ENCODE assay signal across 1 cellular context in the genomic region with DNA sequence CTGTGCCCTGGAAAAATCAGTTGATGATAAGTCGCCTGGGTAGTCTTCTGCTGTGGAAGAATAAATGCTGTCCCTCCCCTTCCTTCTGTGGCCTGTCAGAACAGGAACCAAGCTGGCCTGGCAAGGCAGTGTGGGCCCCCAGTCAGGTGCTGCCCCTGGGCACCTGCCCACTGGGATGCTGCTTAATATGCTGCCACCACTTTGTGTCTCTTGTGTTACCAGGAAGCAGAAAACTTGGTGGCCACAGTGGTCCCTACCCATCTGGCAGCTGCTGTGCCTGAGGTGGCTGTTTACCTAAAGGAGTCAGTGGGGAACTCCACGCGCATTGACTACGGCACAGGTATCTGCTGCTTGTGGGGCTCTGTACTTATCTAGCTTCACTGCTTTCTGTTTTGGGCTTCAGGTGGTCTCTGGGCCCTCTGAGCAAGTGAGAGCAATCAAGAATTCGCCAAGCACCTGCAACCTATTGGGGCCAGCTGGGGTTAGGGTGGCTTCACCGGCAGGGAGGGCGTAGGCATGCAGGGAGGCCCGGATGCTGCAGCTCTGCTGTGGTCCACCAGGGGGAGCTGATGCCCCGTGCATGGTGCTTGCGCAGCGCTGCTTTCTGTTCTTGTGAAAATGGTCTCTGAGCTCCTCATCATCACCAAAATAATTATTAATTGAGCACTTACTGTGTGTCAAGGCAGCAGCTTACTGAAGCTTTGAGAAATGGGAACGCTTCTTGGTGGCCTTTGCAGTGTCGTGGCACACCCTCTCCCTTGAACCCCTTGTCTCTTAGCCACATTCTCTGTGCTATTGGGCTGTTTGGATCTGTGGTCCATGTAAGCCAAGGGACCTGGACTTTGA.
TF ChIP-seq lines count a peak whose summit lies in the region.

No MANE protein-coding gene starts in this region.

TF ChIP-seq in K562, 482 proteins besides CTCF, POLR2A, EP300 and RAD21 (continues in another document):
- no peak for TF ChIP-seq CREB1 (IDR thresholded peaks at IDR 0.05)
- peak; percentile 43; the same call in 1 of the 2 replicates for TF ChIP-seq CREB1 (CRISPR knock-in tag; IDR thresholded peaks at IDR 0.05)
- TF ChIP-seq, protein P1, sequence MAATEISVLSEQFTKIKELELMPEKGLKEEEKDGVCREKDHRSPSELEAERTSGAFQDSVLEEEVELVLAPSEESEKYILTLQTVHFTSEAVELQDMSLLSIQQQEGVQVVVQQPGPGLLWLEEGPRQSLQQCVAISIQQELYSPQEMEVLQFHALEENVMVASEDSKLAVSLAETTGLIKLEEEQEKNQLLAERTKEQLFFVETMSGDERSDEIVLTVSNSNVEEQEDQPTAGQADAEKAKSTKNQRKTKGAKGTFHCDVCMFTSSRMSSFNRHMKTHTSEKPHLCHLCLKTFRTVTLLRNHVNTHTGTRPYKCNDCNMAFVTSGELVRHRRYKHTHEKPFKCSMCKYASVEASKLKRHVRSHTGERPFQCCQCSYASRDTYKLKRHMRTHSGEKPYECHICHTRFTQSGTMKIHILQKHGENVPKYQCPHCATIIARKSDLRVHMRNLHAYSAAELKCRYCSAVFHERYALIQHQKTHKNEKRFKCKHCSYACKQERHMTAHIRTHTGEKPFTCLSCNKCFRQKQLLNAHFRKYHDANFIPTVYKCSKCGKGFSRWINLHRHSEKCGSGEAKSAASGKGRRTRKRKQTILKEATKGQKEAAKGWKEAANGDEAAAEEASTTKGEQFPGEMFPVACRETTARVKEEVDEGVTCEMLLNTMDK (IDR thresholded peaks at IDR 0.05; ENCODE audit: borderline replicate concordance, insufficient read depth, low read depth, low read length, poor library complexity, severe bottlenecking): peak; percentile 95
- peak; percentile 52 for TF ChIP-seq MYC (IDR thresholded peaks at IDR 0.05; ENCODE audit: low read depth, low read length)
- no peak for TF ChIP-seq MYC (CRISPR knock-in tag; IDR thresholded peaks at IDR 0.05; ENCODE audit: borderline replicate concordance, low read depth)
- 0 out of 2 replicates have a peak, but pooled peaks have one; percentile 47 for TF ChIP-seq GTF2F1 (IDR thresholded peaks at IDR 0.05; ENCODE audit: low read depth, low read length)
- TF ChIP-seq KDM2B (CRISPR knock-in tag; IDR thresholded peaks at IDR 0.05): peak; percentile 4; the same call in 1 of the 2 replicates
- TF ChIP-seq BHLHE40 (IDR thresholded peaks at IDR 0.05; ENCODE audit: low read length): 0 out of 2 replicates have a peak, but pooled peaks have one; percentile 16
- TF ChIP-seq, protein P2, sequence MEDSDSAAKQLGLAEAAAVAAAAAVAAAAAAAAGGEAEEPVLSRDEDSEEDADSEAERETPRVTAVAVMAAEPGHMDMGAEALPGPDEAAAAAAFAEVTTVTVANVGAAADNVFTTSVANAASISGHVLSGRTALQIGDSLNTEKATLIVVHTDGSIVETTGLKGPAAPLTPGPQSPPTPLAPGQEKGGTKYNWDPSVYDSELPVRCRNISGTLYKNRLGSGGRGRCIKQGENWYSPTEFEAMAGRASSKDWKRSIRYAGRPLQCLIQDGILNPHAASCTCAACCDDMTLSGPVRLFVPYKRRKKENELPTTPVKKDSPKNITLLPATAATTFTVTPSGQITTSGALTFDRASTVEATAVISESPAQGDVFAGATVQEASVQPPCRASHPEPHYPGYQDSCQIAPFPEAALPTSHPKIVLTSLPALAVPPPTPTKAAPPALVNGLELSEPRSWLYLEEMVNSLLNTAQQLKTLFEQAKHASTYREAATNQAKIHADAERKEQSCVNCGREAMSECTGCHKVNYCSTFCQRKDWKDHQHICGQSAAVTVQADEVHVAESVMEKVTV (CRISPR knock-in tag; IDR thresholded peaks at IDR 0.05): peak; percentile 79
- no peak for TF ChIP-seq GATAD2A (IDR thresholded peaks at IDR 0.05)
- no peak for TF ChIP-seq NCOA2 (IDR thresholded peaks at IDR 0.05; ENCODE audit: partially characterized antibody in 2 of 2)
- peak; percentile 65 for TF ChIP-seq ZFP36 (IDR thresholded peaks at IDR 0.05; ENCODE audit: low read depth, low read length, partially characterized antibody)
- TF ChIP-seq, protein P3, sequence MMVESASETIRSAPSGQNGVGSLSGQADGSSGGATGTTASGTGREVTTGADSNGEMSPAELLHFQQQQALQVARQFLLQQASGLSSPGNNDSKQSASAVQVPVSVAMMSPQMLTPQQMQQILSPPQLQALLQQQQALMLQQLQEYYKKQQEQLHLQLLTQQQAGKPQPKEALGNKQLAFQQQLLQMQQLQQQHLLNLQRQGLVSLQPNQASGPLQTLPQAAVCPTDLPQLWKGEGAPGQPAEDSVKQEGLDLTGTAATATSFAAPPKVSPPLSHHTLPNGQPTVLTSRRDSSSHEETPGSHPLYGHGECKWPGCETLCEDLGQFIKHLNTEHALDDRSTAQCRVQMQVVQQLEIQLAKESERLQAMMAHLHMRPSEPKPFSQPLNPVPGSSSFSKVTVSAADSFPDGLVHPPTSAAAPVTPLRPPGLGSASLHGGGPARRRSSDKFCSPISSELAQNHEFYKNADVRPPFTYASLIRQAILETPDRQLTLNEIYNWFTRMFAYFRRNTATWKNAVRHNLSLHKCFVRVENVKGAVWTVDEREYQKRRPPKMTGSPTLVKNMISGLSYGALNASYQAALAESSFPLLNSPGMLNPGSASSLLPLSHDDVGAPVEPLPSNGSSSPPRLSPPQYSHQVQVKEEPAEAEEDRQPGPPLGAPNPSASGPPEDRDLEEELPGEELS (CRISPR knock-in tag; IDR thresholded peaks at IDR 0.05; ENCODE audit: borderline replicate concordance): no peak
- TF ChIP-seq TEAD1 (CRISPR knock-in tag; IDR thresholded peaks at IDR 0.05): peak in 1 of 2 experiments; percentile 35; a peak in 1 of 4 replicates
- TF ChIP-seq, protein P4, sequence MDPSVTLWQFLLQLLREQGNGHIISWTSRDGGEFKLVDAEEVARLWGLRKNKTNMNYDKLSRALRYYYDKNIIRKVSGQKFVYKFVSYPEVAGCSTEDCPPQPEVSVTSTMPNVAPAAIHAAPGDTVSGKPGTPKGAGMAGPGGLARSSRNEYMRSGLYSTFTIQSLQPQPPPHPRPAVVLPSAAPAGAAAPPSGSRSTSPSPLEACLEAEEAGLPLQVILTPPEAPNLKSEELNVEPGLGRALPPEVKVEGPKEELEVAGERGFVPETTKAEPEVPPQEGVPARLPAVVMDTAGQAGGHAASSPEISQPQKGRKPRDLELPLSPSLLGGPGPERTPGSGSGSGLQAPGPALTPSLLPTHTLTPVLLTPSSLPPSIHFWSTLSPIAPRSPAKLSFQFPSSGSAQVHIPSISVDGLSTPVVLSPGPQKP (CRISPR knock-in tag; IDR thresholded peaks at IDR 0.05): no peak
- no peak for TF ChIP-seq GTF2E2 (tag; IDR thresholded peaks at IDR 0.05)
- TF ChIP-seq SP1 (CRISPR knock-in tag; IDR thresholded peaks at IDR 0.05): 0 out of 2 replicates have a peak, but pooled peaks have one; percentile 29
- no peak for TF ChIP-seq CHCHD3 (CRISPR knock-in tag; IDR thresholded peaks at IDR 0.05)
- TF ChIP-seq, protein P5, sequence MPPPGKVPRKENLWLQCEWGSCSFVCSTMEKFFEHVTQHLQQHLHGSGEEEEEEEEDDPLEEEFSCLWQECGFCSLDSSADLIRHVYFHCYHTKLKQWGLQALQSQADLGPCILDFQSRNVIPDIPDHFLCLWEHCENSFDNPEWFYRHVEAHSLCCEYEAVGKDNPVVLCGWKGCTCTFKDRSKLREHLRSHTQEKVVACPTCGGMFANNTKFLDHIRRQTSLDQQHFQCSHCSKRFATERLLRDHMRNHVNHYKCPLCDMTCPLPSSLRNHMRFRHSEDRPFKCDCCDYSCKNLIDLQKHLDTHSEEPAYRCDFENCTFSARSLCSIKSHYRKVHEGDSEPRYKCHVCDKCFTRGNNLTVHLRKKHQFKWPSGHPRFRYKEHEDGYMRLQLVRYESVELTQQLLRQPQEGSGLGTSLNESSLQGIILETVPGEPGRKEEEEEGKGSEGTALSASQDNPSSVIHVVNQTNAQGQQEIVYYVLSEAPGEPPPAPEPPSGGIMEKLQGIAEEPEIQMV (tag; conservative IDR thresholded peaks at IDR 0.05; ENCODE audit: low read depth): no peak
- TF ChIP-seq ZNF384 (IDR thresholded peaks at IDR 0.05; ENCODE audit: low read depth, low read length): peak; percentile 4; the same call in 1 of the 2 replicates
- peak; percentile 45; the same call in 1 of the 2 replicates for TF ChIP-seq CC2D1A (IDR thresholded peaks at IDR 0.05)
- peak; percentile 67 to 75 for TF ChIP-seq NRF1 (conservative IDR thresholded peaks at IDR 0.05 in 1 of 2, IDR thresholded peaks at IDR 0.05 in 1 of 2)
- TF ChIP-seq, protein P6, sequence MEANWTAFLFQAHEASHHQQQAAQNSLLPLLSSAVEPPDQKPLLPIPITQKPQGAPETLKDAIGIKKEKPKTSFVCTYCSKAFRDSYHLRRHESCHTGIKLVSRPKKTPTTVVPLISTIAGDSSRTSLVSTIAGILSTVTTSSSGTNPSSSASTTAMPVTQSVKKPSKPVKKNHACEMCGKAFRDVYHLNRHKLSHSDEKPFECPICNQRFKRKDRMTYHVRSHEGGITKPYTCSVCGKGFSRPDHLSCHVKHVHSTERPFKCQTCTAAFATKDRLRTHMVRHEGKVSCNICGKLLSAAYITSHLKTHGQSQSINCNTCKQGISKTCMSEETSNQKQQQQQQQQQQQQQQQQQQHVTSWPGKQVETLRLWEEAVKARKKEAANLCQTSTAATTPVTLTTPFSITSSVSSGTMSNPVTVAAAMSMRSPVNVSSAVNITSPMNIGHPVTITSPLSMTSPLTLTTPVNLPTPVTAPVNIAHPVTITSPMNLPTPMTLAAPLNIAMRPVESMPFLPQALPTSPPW (CRISPR knock-in tag; IDR thresholded peaks at IDR 0.05): peak; percentile 37; the same call in 1 of the 2 replicates
- TF ChIP-seq SMAD2 (IDR thresholded peaks at IDR 0.05; ENCODE audit: low read depth, low read length): no peak
- TF ChIP-seq, protein P7, sequence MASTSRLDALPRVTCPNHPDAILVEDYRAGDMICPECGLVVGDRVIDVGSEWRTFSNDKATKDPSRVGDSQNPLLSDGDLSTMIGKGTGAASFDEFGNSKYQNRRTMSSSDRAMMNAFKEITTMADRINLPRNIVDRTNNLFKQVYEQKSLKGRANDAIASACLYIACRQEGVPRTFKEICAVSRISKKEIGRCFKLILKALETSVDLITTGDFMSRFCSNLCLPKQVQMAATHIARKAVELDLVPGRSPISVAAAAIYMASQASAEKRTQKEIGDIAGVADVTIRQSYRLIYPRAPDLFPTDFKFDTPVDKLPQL (IDR thresholded peaks at IDR 0.05; ENCODE audit: extremely low read depth, insufficient read length): no peak
- no peak for TF ChIP-seq YBX1 (IDR thresholded peaks at IDR 0.05)
- TF ChIP-seq TEAD4 (IDR thresholded peaks at IDR 0.05; ENCODE audit: low read length): no peak
- TF ChIP-seq TEAD4 (CRISPR knock-in tag; IDR thresholded peaks at IDR 0.05; ENCODE audit: borderline replicate concordance): no peak
- TF ChIP-seq, protein P8, sequence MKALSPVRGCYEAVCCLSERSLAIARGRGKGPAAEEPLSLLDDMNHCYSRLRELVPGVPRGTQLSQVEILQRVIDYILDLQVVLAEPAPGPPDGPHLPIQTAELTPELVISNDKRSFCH (CRISPR knock-in tag; IDR thresholded peaks at IDR 0.05): no peak
- TF ChIP-seq, protein P8 (tag; IDR thresholded peaks at IDR 0.05): no peak
- TF ChIP-seq CBFB (CRISPR knock-in tag; IDR thresholded peaks at IDR 0.05): no peak
- TF ChIP-seq MAFF (IDR thresholded peaks at IDR 0.05; ENCODE audit: low read length): no peak
- TF ChIP-seq HCFC1 (IDR thresholded peaks at IDR 0.05; ENCODE audit: low read depth, low read length): peak; percentile 21; the same call in 1 of the 2 replicates
- peak; percentile 33 for TF ChIP-seq JUND (IDR thresholded peaks at IDR 0.05; ENCODE audit: borderline replicate concordance, low read depth, low read length)
- no peak for TF ChIP-seq JUND (tag; IDR thresholded peaks at IDR 0.05; ENCODE audit: borderline replicate concordance, low read depth, low read length)
- no peak for TF ChIP-seq HLTF (IDR thresholded peaks at IDR 0.05)
- no peak for TF ChIP-seq FIP1L1 (IDR thresholded peaks at IDR 0.05; ENCODE audit: low read depth, low read length, poor library complexity, severe bottlenecking)
- no peak for TF ChIP-seq HNRNPL (IDR thresholded peaks at IDR 0.05; ENCODE audit: low read depth, low read length)
- TF ChIP-seq FOXK1 (CRISPR knock-in tag; IDR thresholded peaks at IDR 0.05; ENCODE audit: borderline replicate concordance): no peak
- TF ChIP-seq, protein P9, sequence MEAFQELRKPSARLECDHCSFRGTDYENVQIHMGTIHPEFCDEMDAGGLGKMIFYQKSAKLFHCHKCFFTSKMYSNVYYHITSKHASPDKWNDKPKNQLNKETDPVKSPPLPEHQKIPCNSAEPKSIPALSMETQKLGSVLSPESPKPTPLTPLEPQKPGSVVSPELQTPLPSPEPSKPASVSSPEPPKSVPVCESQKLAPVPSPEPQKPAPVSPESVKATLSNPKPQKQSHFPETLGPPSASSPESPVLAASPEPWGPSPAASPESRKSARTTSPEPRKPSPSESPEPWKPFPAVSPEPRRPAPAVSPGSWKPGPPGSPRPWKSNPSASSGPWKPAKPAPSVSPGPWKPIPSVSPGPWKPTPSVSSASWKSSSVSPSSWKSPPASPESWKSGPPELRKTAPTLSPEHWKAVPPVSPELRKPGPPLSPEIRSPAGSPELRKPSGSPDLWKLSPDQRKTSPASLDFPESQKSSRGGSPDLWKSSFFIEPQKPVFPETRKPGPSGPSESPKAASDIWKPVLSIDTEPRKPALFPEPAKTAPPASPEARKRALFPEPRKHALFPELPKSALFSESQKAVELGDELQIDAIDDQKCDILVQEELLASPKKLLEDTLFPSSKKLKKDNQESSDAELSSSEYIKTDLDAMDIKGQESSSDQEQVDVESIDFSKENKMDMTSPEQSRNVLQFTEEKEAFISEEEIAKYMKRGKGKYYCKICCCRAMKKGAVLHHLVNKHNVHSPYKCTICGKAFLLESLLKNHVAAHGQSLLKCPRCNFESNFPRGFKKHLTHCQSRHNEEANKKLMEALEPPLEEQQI (IDR thresholded peaks at IDR 0.05): no peak
- 0 out of 2 replicates have a peak, but pooled peaks have one; percentile 21 for TF ChIP-seq HDAC2 (IDR thresholded peaks at IDR 0.05)
- TF ChIP-seq BACH1 (tag; IDR thresholded peaks at IDR 0.05): no peak
- TF ChIP-seq ZEB2 (IDR thresholded peaks at IDR 0.05): no peak
- TF ChIP-seq HEY1 (CRISPR knock-in tag; IDR thresholded peaks at IDR 0.05; ENCODE audit: borderline replicate concordance): no peak
- peak in 2 of 3 experiments; percentile 20 to 28 for TF ChIP-seq YY1 (IDR thresholded peaks at IDR 0.05; ENCODE audit: borderline replicate concordance in 1 of 3, control insufficient read depth in 1 of 3, extremely low read depth in 1 of 3, insufficient read depth in 3 of 3, insufficient read length in 1 of 3, insufficient replicate concordance in 2 of 3, low read depth in 1 of 3, low read length in 2 of 3)
- TF ChIP-seq, protein P10, sequence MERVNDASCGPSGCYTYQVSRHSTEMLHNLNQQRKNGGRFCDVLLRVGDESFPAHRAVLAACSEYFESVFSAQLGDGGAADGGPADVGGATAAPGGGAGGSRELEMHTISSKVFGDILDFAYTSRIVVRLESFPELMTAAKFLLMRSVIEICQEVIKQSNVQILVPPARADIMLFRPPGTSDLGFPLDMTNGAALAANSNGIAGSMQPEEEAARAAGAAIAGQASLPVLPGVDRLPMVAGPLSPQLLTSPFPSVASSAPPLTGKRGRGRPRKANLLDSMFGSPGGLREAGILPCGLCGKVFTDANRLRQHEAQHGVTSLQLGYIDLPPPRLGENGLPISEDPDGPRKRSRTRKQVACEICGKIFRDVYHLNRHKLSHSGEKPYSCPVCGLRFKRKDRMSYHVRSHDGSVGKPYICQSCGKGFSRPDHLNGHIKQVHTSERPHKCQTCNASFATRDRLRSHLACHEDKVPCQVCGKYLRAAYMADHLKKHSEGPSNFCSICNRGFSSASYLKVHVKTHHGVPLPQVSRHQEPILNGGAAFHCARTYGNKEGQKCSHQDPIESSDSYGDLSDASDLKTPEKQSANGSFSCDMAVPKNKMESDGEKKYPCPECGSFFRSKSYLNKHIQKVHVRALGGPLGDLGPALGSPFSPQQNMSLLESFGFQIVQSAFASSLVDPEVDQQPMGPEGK (CRISPR knock-in tag; IDR thresholded peaks at IDR 0.05; ENCODE audit: borderline replicate concordance): no peak
